ENCODE assay signal across 21 cellular contexts in the genomic region with DNA sequence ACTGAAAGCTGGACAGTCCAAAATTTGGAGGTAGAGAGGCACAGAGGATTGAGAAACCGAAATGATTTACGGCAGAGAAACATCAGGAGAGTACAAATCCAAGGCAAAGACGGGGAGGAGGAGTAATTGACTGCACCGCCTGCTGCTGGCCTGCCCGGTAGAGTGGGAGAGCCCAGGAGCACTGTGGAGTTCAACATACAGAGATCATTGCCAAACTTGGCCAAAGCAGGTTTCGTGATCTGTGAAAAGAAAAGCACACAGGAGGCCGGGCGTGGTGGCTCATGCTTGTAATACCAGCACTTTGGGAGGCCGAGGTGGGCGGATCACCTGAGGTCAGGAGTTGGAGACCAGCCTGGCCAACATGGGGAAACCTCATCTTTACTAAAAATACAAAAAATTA.
"Had no signal": no experiment of that assay in that cellular context is flagged by ENCODE, and none has a peak within 500 bp of the region (broad histone marks: within the 10 kb centered on the region; RNA-seq: fewer than 3 reads in every experiment).

No MANE protein-coding gene starts in this region.

- DNase-seq: KBM-7, NCI-H1092, NCI-H1105 treated with DMSO at 0.1 percent for 48 hours, NCI-H1417 treated with DMSO at 0.1 percent for 48 hours, NCI-H146, NCI-H1694 treated with DMSO at 0.1 percent for 48 hours, NCI-H2029, NCI-H2227 treated with DMSO at 0.1 percent for 48 hours, NCI-H446, NCI-H510A, NCI-H524 treated with DMSO at 0.1 percent for 48 hours, NCI-H69, NCI-H774, PC-9, Peyer's patch, SHP77 treated with DMSO at 0.1 percent for 48 hours, T-helper 1 cell had no signal

- H3K36me3 ChIP-seq: MG63, Peyer's patch, SJCRH30 had no signal

- H3K4me2 ChIP-seq: PC-9 had no signal

- H3K9me3 ChIP-seq: MG63, Peyer's patch, SJCRH30 had no signal

- H3K4me3 ChIP-seq: MG63, PC-9, Peyer's patch, SJCRH30 had no signal

- H3K4me1 ChIP-seq: Peyer's patch, SJCRH30 had no signal

- H2AFZ ChIP-seq: PC-9 had no signal

- H3K27me3 ChIP-seq: Peyer's patch, SJCRH30 had no signal

- ATAC-seq: Right ventricle myocardium inferior, SK-N-SH treated with all-trans-retinoic acid at 6 μM for 48 hours had no signal

- H3K27ac ChIP-seq: PC-9, Peyer's patch, SJCRH30 had no signal
